10 cellular contexts compared by ENCODE assay signal in the genomic region with DNA sequence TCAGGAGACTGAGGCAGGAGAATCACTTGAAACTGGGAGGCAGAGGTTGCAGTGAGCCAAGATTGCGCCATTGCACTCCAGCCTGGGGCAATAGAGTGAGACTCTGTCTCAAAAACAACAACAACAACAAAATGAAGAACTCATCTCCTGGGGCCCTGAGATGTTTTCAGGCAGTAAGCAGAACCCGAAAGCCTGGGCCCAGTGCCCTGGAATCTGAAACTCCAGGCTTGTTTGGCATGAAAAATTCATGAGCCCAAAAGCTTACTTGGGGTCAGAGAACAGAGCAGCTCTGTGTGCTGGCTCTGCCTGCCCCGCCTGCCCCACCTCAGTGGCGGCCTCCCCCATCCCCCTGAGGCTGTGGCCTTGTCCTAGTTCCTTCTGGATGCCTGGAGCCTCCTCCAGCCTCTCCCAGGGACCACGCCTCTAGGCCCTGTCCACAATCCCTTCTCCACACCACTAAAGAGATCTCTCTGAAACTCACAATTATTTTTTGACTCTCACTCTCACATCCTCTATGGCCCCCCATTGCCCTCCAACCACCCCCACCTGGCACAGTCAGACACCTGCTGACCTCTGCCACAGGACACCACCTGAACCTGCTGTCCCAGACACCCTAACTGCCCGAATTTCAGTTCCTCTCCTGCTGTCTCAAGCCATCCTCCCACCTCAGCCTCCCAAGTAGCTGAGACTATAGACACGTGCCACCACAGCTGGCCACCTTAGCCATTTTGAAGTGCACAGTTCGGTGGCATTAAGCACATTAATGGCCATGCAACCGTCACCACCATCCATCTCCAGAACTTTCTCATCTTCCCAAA. TPM values are rescaled to one million over a fixed set of nuclear protein-coding genes. Genes with fewer than 3 reads are reported as not detected.
DNase-seq lines count a peak whose midpoint lies in the region; ATAC-seq and TF ChIP-seq lines count a peak whose summit lies in the region.
"Had no signal": no experiment of that assay in that cellular context is flagged by ENCODE, and none has a peak within 500 bp of the region (broad histone marks: within the 10 kb centered on the region; RNA-seq: fewer than 3 reads in every experiment).

No MANE protein-coding gene starts in this region.

- H3K4me1 ChIP-seq in DOHH2 (ENCODE audit: control insufficient read depth, low read length) (peaks cover 52% of the 10 kb centered on the region), neutrophil (ENCODE audit: control insufficient read depth in 1 of 2, insufficient read depth in 1 of 2, low read depth in 1 of 2, low read length in 1 of 2) (peaks cover 91 to 92% of the 10 kb centered on the region in 2 experiments)

- no peaks in the 10 kb centered on the region for H3K9me3 ChIP-seq in DOHH2 (ENCODE audit: control insufficient read depth, insufficient read depth, low read length)
- no peaks in the 10 kb centered on the region for H3K9me3 ChIP-seq in neutrophil

- DNase-seq in dorsolateral prefrontal cortex (peak in 8 of 10 donors; percentile 14 to 63 (median 58)), KBM-7 (no peak), erythroblast (lab: John Stamatoyannopoulos, UW) (no peak)
- no peak for DNase-seq in activated CD4-positive, CD25-positive, alpha-beta regulatory T cell treated with anti-CD3 and anti-CD28 coated beads, Interleukin-2, amount 50 U/mL, for 72 hours
- DNase-seq: NK-92 treated with Interleukin-12 subunit alpha and Interleukin-12 subunit beta, amount 100 ng/mL, for 24 hours had no signal

- H3K36me3 ChIP-seq in DOHH2 (ENCODE audit: control insufficient read depth, low read length): no peaks in the 10 kb centered on the region
- no peaks in the 10 kb centered on the region for H3K36me3 ChIP-seq in neutrophil

- H3K4me3 ChIP-seq in DOHH2 (ENCODE audit: low read length): peak overlapping the region; percentile 18
- no peak overlapping the region for H3K4me3 ChIP-seq in dorsolateral prefrontal cortex
- H3K4me3 ChIP-seq in neutrophil (ENCODE audit: low read depth in 1 of 2, low read length in 1 of 2): peak overlapping the region; percentile 65 to 66

- H3K4me2 ChIP-seq in DOHH2 (ENCODE audit: low read length): peak overlapping the region; percentile 46

- 0 out of 2 replicates have a peak, but pooled peaks cover 5% of the 10 kb centered on the region for H3F3A ChIP-seq in DOHH2 (ENCODE audit: control insufficient read depth, insufficient read depth)

- no peaks in the 10 kb centered on the region for H3K9me2 ChIP-seq in DOHH2 (replicated peaks; ENCODE audit: control insufficient read depth, low read length)

- TF ChIP-seq POLR2A in erythroblast (IDR thresholded peaks at IDR 0.05; ENCODE audit: low read length): no peak

- intact Hi-C loops in dorsolateral prefrontal cortex (cut with DNase I): no loop called here

- in situ Hi-C loops in KBM-7 (cut with MboI; ENCODE audit: low pct_unique_long_range_greater_than_20kb, low sequenced_read_pairs): no loop called here

- H3K79me2 ChIP-seq in DOHH2 (ENCODE audit: control insufficient read depth, low read length): no peaks in the 10 kb centered on the region

- H3K27me3 ChIP-seq in DOHH2 (ENCODE audit: control insufficient read depth, low read length): peaks cover 6% of the 10 kb centered on the region; the same call in 1 of the 2 replicates
- peaks cover 0 to 7% (median 0%) of the 10 kb centered on the region in 45 donors for H3K27me3 ChIP-seq in dorsolateral prefrontal cortex
- H3K27me3 ChIP-seq in neutrophil: no peaks in the 10 kb centered on the region

- H4K20me1 ChIP-seq in DOHH2 (ENCODE audit: control insufficient read depth, insufficient read depth, low read depth, low read length): no peaks in the 10 kb centered on the region

- no peak for TF ChIP-seq CTCF in DOHH2 (IDR thresholded peaks at IDR 0.05; ENCODE audit: low read depth, low read length, poor library complexity, severe bottlenecking)
- TF ChIP-seq CTCF in dorsolateral prefrontal cortex (IDR thresholded peaks at IDR 0.05 in 54 of 56, conservative IDR thresholded peaks at IDR 0.05 in 2 of 56; ENCODE audit: low read depth in 1 of 56, partially characterized antibody in 56 of 56): no peak
- TF ChIP-seq CTCF in neutrophil (IDR thresholded peaks at IDR 0.05): no peak

- ATAC-seq in HG03108 (IDR thresholded peaks at IDR 0.05; ENCODE audit: unreplicated experiment) (peak; percentile 64), HG03139 (IDR thresholded peaks at IDR 0.05; ENCODE audit: unreplicated experiment) (no peak)
- ATAC-seq: activated naive CD4-positive, alpha-beta T cell treated with anti-CD3 and anti-CD28 coated beads, Interleukin-2, amount 50 U/mL, for 72 hours had no signal

- H3K27ac ChIP-seq in DOHH2 (ENCODE audit: low read depth, low read length) (peak overlapping the region; percentile 25), dorsolateral prefrontal cortex (peak overlapping the region in 55 of 59 donors; percentile 21 to 84 (median 67)), neutrophil (peak overlapping the region; percentile 100)

RNA-seq across cellular contexts. Expression of a gene that starts 6.9 kb away (rescaled TPM):
- 1 to 10 TPM in 25 of 120 experiments, under 1 TPM in 7, not detected in 88; 0.35 to 2.8 (median 1.5) TPM for total RNA-seq in dorsolateral prefrontal cortex
- total RNA-seq: activated naive CD4-positive, alpha-beta T cell treated with anti-CD3 and anti-CD28 coated beads, Interleukin-2, amount 50 U/mL, for 72 hours had no signal

RNA-seq across cellular contexts. Expression of a gene that starts 25.2 kb away (rescaled TPM):
- total RNA-seq in dorsolateral prefrontal cortex: 10 to 100 TPM; 30.4 to 92.0 (median 65.1) TPM

RNA-seq across cellular contexts. Expression of a gene that starts 28.2 kb away (rescaled TPM):
- 10 to 100 TPM; 11.3 to 32.1 (median 19.2) TPM for total RNA-seq in dorsolateral prefrontal cortex

RNA-seq across cellular contexts. Expression of a gene that starts 31.3 kb away (rescaled TPM):
- 100 to 1,000 TPM in 76 of 120 experiments, 10 to 100 TPM in 44; 64.4 to 187 (median 110) TPM for total RNA-seq in dorsolateral prefrontal cortex

RNA-seq across cellular contexts. Expression of a gene that starts 50.3 kb away (rescaled TPM):
- 10 to 100 TPM; 28.2 to 67.2 (median 38.9) TPM for total RNA-seq in dorsolateral prefrontal cortex

Comparison
In these comparisons a context has a peak if more than half of its experiments do, and no peak if none do; other contexts are left out.
1. H3K27ac ChIP-seq: peak in every context shown above with its lines; median percentile 100 in neutrophil; 67 in dorsolateral prefrontal cortex; 25 in DOHH2.
2. H3K4me3 ChIP-seq: peak in DOHH2 (single experiment) and neutrophil (2 of 2); none in dorsolateral prefrontal cortex (0 of 59).
3. DNase-seq: peak in dorsolateral prefrontal cortex (8 of 10); none in KBM-7 (single experiment), activated CD4-positive, CD25-positive, alpha-beta regulatory T cell treated with anti-CD3 and anti-CD28 coated beads, Interleukin-2, amount 50 U/mL, for 72 hours (single experiment) and erythroblast (0 of 2).